Comparison of ENCODE assay signal across 18 cellular contexts in genomic region chr10:1201010-1201807, GRCh38.
"Had no signal": no experiment of that assay in that cellular context is flagged by ENCODE, and none has a peak within 500 bp of the region (broad histone marks: within the 10 kb centered on the region; RNA-seq: fewer than 3 reads in every experiment).

No MANE protein-coding gene starts in this region.

- DNase-seq: activated CD4-positive, alpha-beta T cell treated with anti-CD3 and anti-CD28 coated beads for 1 hour; activated CD4-positive, alpha-beta T cell treated with anti-CD3 and anti-CD28 coated beads, Interleukin-2, amount 50 U/mL, for 4 hours; activated naive CD4-positive, alpha-beta T cell; brain microvascular endothelial cell; cerebellar nuclear complex; effector memory CD4-positive, alpha-beta T cell; esophagus squamous epithelium; left colon; lower lobe of right lung; naive thymus-derived CD8-positive, alpha-beta T cell; pancreas; stimulated activated CD4-positive, alpha-beta T cell treated with anti-CD3 and anti-CD28 coated beads, Interleukin-4, amount 100 ng/mL, for 1 hour; stomach; thyroid gland; WERI-Rb-1 had no signal

- H3K4me1 Mint-ChIP-seq: naive thymus-derived CD8-positive, alpha-beta T cell had no signal

- H3K27ac Mint-ChIP-seq: dendritic cell treated with granulocyte-macrophage colony-stimulating factor and Interleukin-4, amounts not matched to agents 40 ng/mL and 50 ng/mL, for 4 days had no signal

- H3K27me3 ChIP-seq: brain microvascular endothelial cell, pancreas, thyroid gland had no signal

- H3K36me3 ChIP-seq: brain microvascular endothelial cell, esophagus squamous epithelium, lower lobe of right lung, pancreas, stomach, thyroid gland, WERI-Rb-1 had no signal

- H3K9me3 ChIP-seq: esophagus squamous epithelium, lower lobe of right lung, pancreas, stomach, thyroid gland had no signal

- H3K27ac ChIP-seq: brain microvascular endothelial cell, esophagus squamous epithelium, lower lobe of right lung, pancreas, stomach, thyroid gland, WERI-Rb-1 had no signal

- H3K36me3 Mint-ChIP-seq: naive thymus-derived CD8-positive, alpha-beta T cell had no signal

- H3K9me3 Mint-ChIP-seq: dendritic cell treated with granulocyte-macrophage colony-stimulating factor and Interleukin-4, amounts not matched to agents 40 ng/mL and 50 ng/mL, for 4 days; naive thymus-derived CD8-positive, alpha-beta T cell had no signal

- H3K4me3 Mint-ChIP-seq: dendritic cell treated with granulocyte-macrophage colony-stimulating factor and Interleukin-4, amounts not matched to agents 40 ng/mL and 50 ng/mL, for 4 days; naive thymus-derived CD8-positive, alpha-beta T cell had no signal

- ATAC-seq: left colon; lower lobe of right lung; naive thymus-derived CD8-positive, alpha-beta T cell; pancreas; sciatic nerve had no signal

- H3K4me3 ChIP-seq: esophagus squamous epithelium, lower lobe of right lung, pancreas, smooth muscle cell, stomach, thyroid gland had no signal

- H3K4me1 ChIP-seq: esophagus squamous epithelium, lower lobe of right lung, stomach, thyroid gland had no signal

- H3K27me3 Mint-ChIP-seq: dendritic cell treated with granulocyte-macrophage colony-stimulating factor and Interleukin-4, amounts not matched to agents 40 ng/mL and 50 ng/mL, for 4 days; naive thymus-derived CD8-positive, alpha-beta T cell had no signal

- H3K4me2 ChIP-seq: smooth muscle cell had no signal
